ENCODE assay signal across 30 cellular contexts in genomic region chr22:39423976-39424375, GRCh38. TPM values are rescaled to one million over a fixed set of nuclear protein-coding genes. Genes with fewer than 3 reads are reported as not detected.
"Had no signal": no experiment of that assay in that cellular context is flagged by ENCODE, and none has a peak within 500 bp of the region (broad histone marks: within the 10 kb centered on the region; RNA-seq: fewer than 3 reads in every experiment).

No MANE protein-coding gene starts in this region.

- H3K27me3 Mint-ChIP-seq: dendritic cell treated with granulocyte-macrophage colony-stimulating factor and Interleukin-4, amounts not matched to agents 40 ng/mL and 50 ng/mL, for 4 days; effector memory CD8-positive, alpha-beta T cell; naive B cell had no signal

- H3K27ac ChIP-seq: colonic mucosa, epithelial cell of prostate, esophagus squamous epithelium, gastrocnemius medialis, heart right ventricle, left lung, lower lobe of right lung had no signal

- H3K4me3 ChIP-seq: colonic mucosa, esophagus squamous epithelium, gastrocnemius medialis, heart right ventricle, left lung, lower lobe of right lung, mucosa of descending colon had no signal

- H3K4me3 Mint-ChIP-seq: dendritic cell treated with granulocyte-macrophage colony-stimulating factor and Interleukin-4, amounts not matched to agents 40 ng/mL and 50 ng/mL, for 4 days; effector memory CD8-positive, alpha-beta T cell; endodermal cell; mesothelial cell of epicardium; naive B cell had no signal

- FAIRE-seq: endometrium, islet of Langerhans, keratinocyte had no signal

- H3K4me1 Mint-ChIP-seq: naive B cell had no signal

- H3K4me1 ChIP-seq: colonic mucosa, esophagus squamous epithelium, gastrocnemius medialis, heart right ventricle, left lung, lower lobe of right lung had no signal

- H3K9me3 Mint-ChIP-seq: dendritic cell treated with granulocyte-macrophage colony-stimulating factor and Interleukin-4, amounts not matched to agents 40 ng/mL and 50 ng/mL, for 4 days; effector memory CD8-positive, alpha-beta T cell; endodermal cell; mesothelial cell of epicardium; naive B cell had no signal

- H3K9me3 ChIP-seq: colonic mucosa, esophagus squamous epithelium, gastrocnemius medialis, heart right ventricle, left lung, lower lobe of right lung, mucosa of descending colon had no signal

- H3K27ac Mint-ChIP-seq: dendritic cell treated with granulocyte-macrophage colony-stimulating factor and Interleukin-4, amounts not matched to agents 40 ng/mL and 50 ng/mL, for 4 days; effector memory CD8-positive, alpha-beta T cell; endodermal cell; mesothelial cell of epicardium; naive B cell had no signal

- DNase-seq: colonic mucosa; cortex of kidney; effector CD8-positive, alpha-beta T cell; effector memory CD8-positive, alpha-beta T cell; endodermal cell; erythroblast; esophagus squamous epithelium; foreskin fibroblast; foreskin melanocyte; gastrocnemius medialis; glutamatergic neuron; head of caudate nucleus; heart right ventricle; hippocampal formation; left cardiac atrium; left lung; left ventricle myocardium superior; mesenchymal stem cell; naive B cell had no signal

RNA-seq across cellular contexts. Expression of gene MGAT3, which starts 32.8 kb away (rescaled TPM):
- total RNA-seq: dermis microvascular lymphatic vessel endothelial cell, lung microvascular endothelial cell, myocyte had no signal
